8 cellular contexts compared by ENCODE assay signal in genomic region chr12:121799175-121799841, GRCh38. TPM values are rescaled to one million over a fixed set of nuclear protein-coding genes. Genes with fewer than 3 reads are reported as not detected.
DNase-seq lines count a peak whose midpoint lies in the region; ATAC-seq, FAIRE-seq and TF ChIP-seq lines count a peak whose summit lies in the region.

No MANE protein-coding gene starts in this region.

- H2AFZ ChIP-seq in astrocyte (ENCODE audit: low read depth, low read length) = no peak overlapping the region

- peak overlapping the region; percentile 100 for H3K9ac ChIP-seq in astrocyte (ENCODE audit: low read length)

- peaks cover 3% of the 10 kb centered on the region for H3K36me3 Mint-ChIP-seq in astrocyte (ENCODE audit: low read depth, unreplicated experiment)

- in situ Hi-C loops in G401 (cut with HindIII; ENCODE audit: low sequenced_read_pairs) = no loop called here

- H3K9me3 ChIP-seq in astrocyte (ENCODE audit: insufficient read depth, low read depth, low read length) (no peaks in the 10 kb centered on the region), right atrium auricular region (no peaks in the 10 kb centered on the region)

- peaks cover 25% of the 10 kb centered on the region for H4K20me1 ChIP-seq in astrocyte (ENCODE audit: insufficient read depth, low read length)

- H3K27ac Mint-ChIP-seq in astrocyte (ENCODE audit: unreplicated experiment) = peak overlapping the region; percentile 90

- H3K4me1 ChIP-seq in astrocyte (ENCODE audit: insufficient read depth, low read length) (peaks cover 60% of the 10 kb centered on the region), right atrium auricular region (peaks cover 0 to 68% of the 10 kb centered on the region in 2 donors)

- DNase-seq in G401 (ENCODE audit: low spot score) (peak; percentile 77), MV-4-11 (lab: John Stamatoyannopoulos, UW) (peak; percentile 75), SHP77 (lab: John Stamatoyannopoulos, UW) (peak; percentile 77 to 85), astrocyte (ENCODE audit: low read depth) (peak; percentile 86), right atrium auricular region (ENCODE audit: low spot score) (peak; percentile 88), posterior cingulate gyrus (peak in 8 of 10 donors; percentile 44 to 93 (median 57)), GOT3 (lab: John Stamatoyannopoulos, UW) (no peak)

- H3K27ac ChIP-seq in astrocyte (ENCODE audit: low read depth, low read length) = peak overlapping the region; percentile 99
- peak overlapping the region; percentile 100 for H3K27ac ChIP-seq in right atrium auricular region

- H3K4me1 Mint-ChIP-seq in astrocyte (ENCODE audit: low read depth, unreplicated experiment) = peaks cover 35% of the 10 kb centered on the region

- H3K27me3 Mint-ChIP-seq in astrocyte (ENCODE audit: low read depth, unreplicated experiment) = no peaks in the 10 kb centered on the region

- H3K4me3 ChIP-seq in astrocyte (ENCODE audit: insufficient read depth, low read depth, low read length) (peak overlapping the region; percentile 65), right atrium auricular region (peak overlapping the region; percentile 73 to 79)

- intact Hi-C loops in posterior cingulate gyrus (cut with DNase I) = no loop called here

- peak overlapping the region; percentile 86 for H3K4me3 Mint-ChIP-seq in astrocyte (ENCODE audit: unreplicated experiment)

- peak overlapping the region; percentile 91 for H3K4me2 ChIP-seq in astrocyte (ENCODE audit: low read length)

- no peaks in the 10 kb centered on the region for H3K9me3 Mint-ChIP-seq in astrocyte (ENCODE audit: unreplicated experiment)

- TF ChIP-seq CTCF in astrocyte (IDR thresholded peaks at IDR 0.05; ENCODE audit: insufficient read depth, low read depth, low read length) (no peak), right atrium auricular region (IDR thresholded peaks at IDR 0.05) (no peak)

- H3K36me3 ChIP-seq in astrocyte (ENCODE audit: insufficient read depth, low read length) (no peaks in the 10 kb centered on the region), right atrium auricular region (peaks cover 7% of the 10 kb centered on the region)

- no peaks in the 10 kb centered on the region for H3K27me3 ChIP-seq in astrocyte (ENCODE audit: insufficient read depth, low read length)
- no peaks in the 10 kb centered on the region for H3K27me3 ChIP-seq in right atrium auricular region

- FAIRE-seq in astrocyte (lab: Jason Lieb, UNC) = no peak

- ATAC-seq in HG03469 (IDR thresholded peaks at IDR 0.05; ENCODE audit: unreplicated experiment) = no peak

- peaks cover 65% of the 10 kb centered on the region for H3K79me2 ChIP-seq in astrocyte (ENCODE audit: insufficient read depth, low read length)

RNA-seq across cellular contexts. Expression of gene SETD1B, which starts 4.5 kb away (rescaled TPM):
- total RNA-seq in G401 (2014; rRNA removed; shearing (Covaris generic)) = 0.62 and 2.8 TPM in 2 replicates
- total RNA-seq in astrocyte = 20.9 and 24.0 TPM in 2 replicates
- total RNA-seq in right atrium auricular region = 1 to 10 TPM; 6.0 to 9.3 TPM

RNA-seq across cellular contexts. Expression of gene RHOF, which starts 5.8 kb away (rescaled TPM):
- total RNA-seq in G401 (2014; rRNA removed; shearing (Covaris generic)) = 35.3 and 46.6 TPM in 2 replicates
- total RNA-seq in astrocyte = 28.0 and 31.9 TPM in 2 replicates
- 10 to 100 TPM in 1 of 2 donors, 1 to 10 TPM in 1; 7.3 to 21.9 TPM for total RNA-seq in right atrium auricular region

RNA-seq across cellular contexts. Expression of gene HPD, which starts 59.4 kb away (rescaled TPM):
- 16.2 and 20.0 TPM in 2 replicates for total RNA-seq in G401 (2014; rRNA removed; shearing (Covaris generic))
- not detected in 2 replicates for total RNA-seq in astrocyte
- total RNA-seq in right atrium auricular region = 1 to 10 TPM in 1 of 2 donors, under 1 TPM in 1; 0.39 to 1.3 TPM
